ENCODE assay signal across 8 cellular contexts in the genomic region with DNA sequence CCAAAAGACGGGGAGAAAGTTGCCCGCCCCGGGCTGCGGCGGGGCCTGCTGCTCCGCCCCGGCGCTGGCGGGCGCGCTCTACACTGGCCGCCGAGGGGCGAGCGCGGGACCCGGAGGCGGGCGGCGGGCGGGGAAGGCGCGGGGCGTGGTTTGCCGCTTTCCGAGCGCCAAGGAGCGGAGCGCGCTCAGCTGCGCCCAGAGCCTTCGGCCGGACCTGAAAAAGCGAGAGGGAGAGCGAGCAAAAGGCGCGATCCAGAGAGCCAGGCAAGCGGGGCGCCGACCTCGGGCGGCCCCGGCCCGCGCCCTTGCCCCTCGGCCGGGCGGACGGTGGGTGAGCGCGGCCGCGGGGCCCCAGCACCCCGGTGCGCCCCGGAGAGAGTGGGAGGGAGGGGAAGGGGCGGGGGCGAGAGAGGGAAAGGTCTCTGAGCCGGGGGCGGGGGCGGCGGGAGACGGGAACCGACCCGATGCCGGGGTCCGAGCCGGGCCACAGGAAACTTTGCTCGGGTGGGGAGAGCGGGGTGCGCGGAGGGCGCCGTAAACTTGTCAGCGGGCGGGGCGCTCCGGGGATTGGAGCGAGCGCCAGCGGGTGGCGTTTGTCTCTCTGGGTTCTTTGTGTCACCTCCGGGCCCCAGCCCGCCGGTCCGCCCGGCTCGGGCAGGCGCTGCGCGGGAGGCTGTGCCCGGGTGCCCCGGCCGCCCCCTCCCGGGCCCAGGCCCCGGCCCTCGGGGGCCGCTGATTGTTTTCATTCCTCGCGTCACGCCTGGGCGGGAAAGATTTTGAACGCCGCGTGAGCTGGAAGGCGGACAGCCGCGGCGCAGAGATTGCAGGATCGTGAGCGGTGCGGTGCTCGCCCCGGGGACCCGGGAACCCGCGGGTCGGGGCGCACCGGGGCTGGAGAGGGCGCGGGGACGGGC. TPM values are rescaled to one million over a fixed set of nuclear protein-coding genes. Genes with fewer than 3 reads are reported as not detected.
DNase-seq lines count a peak whose midpoint lies in the region; ATAC-seq and TF ChIP-seq lines count a peak whose summit lies in the region.

A gene with protein sequence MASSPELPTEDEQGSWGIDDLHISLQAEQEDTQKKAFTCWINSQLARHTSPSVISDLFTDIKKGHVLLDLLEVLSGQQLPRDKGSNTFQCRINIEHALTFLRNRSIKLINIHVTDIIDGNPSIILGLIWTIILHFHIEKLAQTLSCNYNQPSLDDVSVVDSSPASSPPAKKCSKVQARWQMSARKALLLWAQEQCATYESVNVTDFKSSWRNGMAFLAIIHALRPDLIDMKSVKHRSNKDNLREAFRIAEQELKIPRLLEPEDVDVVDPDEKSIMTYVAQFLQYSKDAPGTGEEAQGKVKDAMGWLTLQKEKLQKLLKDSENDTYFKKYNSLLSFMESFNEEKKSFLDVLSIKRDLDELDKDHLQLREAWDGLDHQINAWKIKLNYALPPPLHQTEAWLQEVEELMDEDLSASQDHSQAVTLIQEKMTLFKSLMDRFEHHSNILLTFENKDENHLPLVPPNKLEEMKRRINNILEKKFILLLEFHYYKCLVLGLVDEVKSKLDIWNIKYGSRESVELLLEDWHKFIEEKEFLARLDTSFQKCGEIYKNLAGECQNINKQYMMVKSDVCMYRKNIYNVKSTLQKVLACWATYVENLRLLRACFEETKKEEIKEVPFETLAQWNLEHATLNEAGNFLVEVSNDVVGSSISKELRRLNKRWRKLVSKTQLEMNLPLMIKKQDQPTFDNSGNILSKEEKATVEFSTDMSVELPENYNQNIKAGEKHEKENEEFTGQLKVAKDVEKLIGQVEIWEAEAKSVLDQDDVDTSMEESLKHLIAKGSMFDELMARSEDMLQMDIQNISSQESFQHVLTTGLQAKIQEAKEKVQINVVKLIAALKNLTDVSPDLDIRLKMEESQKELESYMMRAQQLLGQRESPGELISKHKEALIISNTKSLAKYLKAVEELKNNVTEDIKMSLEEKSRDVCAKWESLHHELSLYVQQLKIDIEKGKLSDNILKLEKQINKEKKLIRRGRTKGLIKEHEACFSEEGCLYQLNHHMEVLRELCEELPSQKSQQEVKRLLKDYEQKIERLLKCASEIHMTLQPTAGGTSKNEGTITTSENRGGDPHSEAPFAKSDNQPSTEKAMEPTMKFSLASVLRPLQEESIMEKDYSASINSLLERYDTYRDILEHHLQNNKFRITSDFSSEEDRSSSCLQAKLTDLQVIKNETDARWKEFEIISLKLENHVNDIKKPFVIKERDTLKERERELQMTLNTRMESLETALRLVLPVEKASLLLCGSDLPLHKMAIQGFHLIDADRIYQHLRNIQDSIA (N-terminal part only) (plus strand): TSS at position 188 of the 914 bp plus-strand sequence. CDS start 56,145 bp downstream, outside the sequence.

- TF ChIP-seq POLR2A in GM19193 (IDR thresholded peaks at IDR 0.05; ENCODE audit: extremely low read depth, insufficient read depth, insufficient read length), result peak; percentile 61

- ATAC-seq in HG03432 (IDR thresholded peaks at IDR 0.05; ENCODE audit: unreplicated experiment), result peak; percentile 86

- H3K4me1 ChIP-seq in mucosa of rectum (ENCODE audit: control insufficient read depth in 2 of 2, insufficient read depth in 2 of 2, low read length in 2 of 2), result peaks cover 12 to 17% of the 10 kb centered on the region in 2 donors

- H3K36me3 ChIP-seq in mucosa of rectum (ENCODE audit: control insufficient read depth in 2 of 2, insufficient read depth in 2 of 2, low read length in 2 of 2), result no peaks in the 10 kb centered on the region

- H3K9me3 ChIP-seq in mucosa of rectum (ENCODE audit: control insufficient read depth in 2 of 2, low read length in 2 of 2), result no peaks in the 10 kb centered on the region

- no peaks in the 10 kb centered on the region for H3K27me3 ChIP-seq in mucosa of rectum (ENCODE audit: control insufficient read depth in 2 of 2, insufficient read depth in 2 of 2, low read length in 2 of 2)

- TF ChIP-seq CTCF in C4-2B (conservative IDR thresholded peaks at IDR 0.05) (peak; percentile 45), epithelial cell of proximal tubule (conservative IDR thresholded peaks at IDR 0.05; ENCODE audit: low read depth, low read length) (no peak)

- peak within 1 kb of the TSS; percentile 72 for H3K27ac ChIP-seq in C4-2B
- peak within 1 kb of the TSS; percentile 85 to 87 for H3K27ac ChIP-seq in mucosa of rectum (ENCODE audit: low read depth in 2 of 2, low read length in 2 of 2)

- H3K4me3 ChIP-seq in epithelial cell of proximal tubule (ENCODE audit: low read depth, low read length), result peak within 1 kb of the TSS; percentile 76
- peak within 1 kb of the TSS; percentile 83 to 87 for H3K4me3 ChIP-seq in mucosa of rectum (ENCODE audit: low read length in 2 of 2)

- DNase-seq in NOMO-1 treated with DMSO at 0.1 percent for 48 hours (lab: John Stamatoyannopoulos, UW; ENCODE audit: unreplicated experiment) (peak; percentile 54), activated T-cell treated with anti-CD3 and anti-CD28 coated beads for 24 hours (ENCODE audit: low read depth) (peak; percentile 80), epithelial cell of proximal tubule (ENCODE audit: low read depth) (no peak)
- peak; percentile 67 to 69 for DNase-seq in stimulated activated CD8-positive, alpha-beta memory T cell treated with anti-CD3 and anti-CD28 coated beads, Interleukin-7, amount 100 ng/mL, for 1 hour (ENCODE audit: low read depth in 2 of 2)

- peak within 1 kb of the TSS; percentile 74 to 79 for H3K9ac ChIP-seq in mucosa of rectum (ENCODE audit: low read depth in 1 of 2, low read length in 2 of 2)

RNA-seq across cellular contexts. Expression of the gene that starts here (rescaled TPM):
- total RNA-seq in epithelial cell of proximal tubule, result 22.2 and 44.2 TPM in 2 replicates
